ENCODE assay signal across 19 cellular contexts in genomic region chr16:14955546-14956231, GRCh38. TPM values are rescaled to one million over a fixed set of nuclear protein-coding genes. Genes with fewer than 3 reads are reported as not detected.
DNase-seq lines count a peak whose midpoint lies in the region; ATAC-seq, FAIRE-seq and TF ChIP-seq lines count a peak whose summit lies in the region.
"Had no signal": no experiment of that assay in that cellular context is flagged by ENCODE, and none has a peak within 500 bp of the region (broad histone marks: within the 10 kb centered on the region; RNA-seq: fewer than 3 reads in every experiment).

No MANE protein-coding gene starts in this region.

- H3K36me3 ChIP-seq in colonic mucosa (no peaks in the 10 kb centered on the region), keratinocyte (ENCODE audit: control insufficient read depth in 2 of 2, extremely low read depth in 1 of 2, insufficient read depth in 2 of 2, low read length in 2 of 2) (no peaks in the 10 kb centered on the region), pancreas (no peaks in the 10 kb centered on the region)
- H3K36me3 ChIP-seq: BLaER1, prostate gland, uterus had no signal

- H3K9me3 ChIP-seq in colonic mucosa (no peaks in the 10 kb centered on the region), keratinocyte (ENCODE audit: control insufficient read depth, low read depth, low read length) (no peaks in the 10 kb centered on the region), pancreas (no peaks in the 10 kb centered on the region)
- H3K9me3 ChIP-seq: BLaER1, prostate gland, uterus had no signal

- peaks cover 5% of the 10 kb centered on the region for H3K4me1 ChIP-seq in colonic mucosa
- no peaks in the 10 kb centered on the region for H3K4me1 ChIP-seq in keratinocyte (ENCODE audit: control insufficient read depth, extremely low read depth, insufficient read depth, low read length)
- peaks cover 0 to 6% (median 0%) of the 10 kb centered on the region in 3 donors for H3K4me1 ChIP-seq in pancreas
- H3K4me1 ChIP-seq: BLaER1, prostate gland, uterus had no signal

- DNase-seq in GM13977 (ENCODE audit: low spot score) (peak; percentile 33), colonic mucosa (peak; percentile 13), keratinocyte (ENCODE audit: low read depth, low spot score) (no peak), pancreas (peak in 3 of 6 donors; percentile 27 to 67 (median 33)), LoVo (ENCODE audit: low spot score) (no peak), D341Med (ENCODE audit: low spot score) (no peak), NCI-H1436 treated with DMSO at 0.1 percent for 48 hours (lab: John Stamatoyannopoulos, UW) (no peak)
- no peak for DNase-seq in activated CD4-positive, alpha-beta T cell treated with anti-CD3 and anti-CD28 coated beads for 48 hours
- DNase-seq: EL, NCI-H1417 treated with DMSO at 0.1 percent for 48 hours, NCI-H524 treated with DMSO at 0.1 percent for 48 hours, SW 1271 had no signal

- H3K27me3 ChIP-seq in colonic mucosa (no peaks in the 10 kb centered on the region), keratinocyte (ENCODE audit: control insufficient read depth, extremely low read depth, insufficient read depth, low read length) (no peaks in the 10 kb centered on the region), pancreas (no peaks in the 10 kb centered on the region)
- H3K27me3 ChIP-seq: BLaER1, hepatocyte, uterus had no signal

- H2AFZ ChIP-seq in keratinocyte (ENCODE audit: control insufficient read depth, low read length), result peak overlapping the region; percentile 65
- H2AFZ ChIP-seq: hepatocyte had no signal

- no peaks in the 10 kb centered on the region for H3K9me1 ChIP-seq in keratinocyte (ENCODE audit: control insufficient read depth, extremely low read depth, insufficient read depth, low read length)

- H3K9ac ChIP-seq in colonic mucosa (ENCODE audit: low read depth in 2 of 2, low read length in 2 of 2) (no peak overlapping the region), keratinocyte (ENCODE audit: control insufficient read depth, extremely low read depth, insufficient read depth, low read length) (no peak overlapping the region)
- H3K9ac ChIP-seq: BLaER1 had no signal

- TF ChIP-seq CTCF in GM13977 (IDR thresholded peaks at IDR 0.05; ENCODE audit: extremely low read depth, insufficient read depth, missing control alignments), result no peak
- TF ChIP-seq CTCF in colonic mucosa (IDR thresholded peaks at IDR 0.05), result no peak
- TF ChIP-seq CTCF in keratinocyte (optimal IDR thresholded peaks at IDR 0.05 in 1 of 3, IDR thresholded peaks at IDR 0.05 in 1 of 3, conservative IDR thresholded peaks at IDR 0.05 in 1 of 3; ENCODE audit: extremely low read depth in 1 of 3, insufficient read depth in 2 of 3, low read length in 3 of 3), result no peak
- TF ChIP-seq CTCF in pancreas (IDR thresholded peaks at IDR 0.05), result no peak

- ATAC-seq in pancreas, result peak in 3 of 4 donors; percentile 42 to 78 (median 46)

- in situ Hi-C loops in GM13977 (cut with MboI; ENCODE audit: low pct_unique_long_range_greater_than_20kb, low sequenced_read_pairs, unreplicated experiment), result no loop called here

- H3K27ac ChIP-seq in colonic mucosa (no peak overlapping the region), keratinocyte (ENCODE audit: control insufficient read depth, insufficient read depth, low read length) (no peak overlapping the region), pancreas (no peak overlapping the region)
- H3K27ac ChIP-seq: BLaER1, coronary artery, hepatocyte, prostate gland, uterus had no signal

- no peak overlapping the region for H3K4me2 ChIP-seq in keratinocyte (ENCODE audit: control insufficient read depth, extremely low read depth, insufficient read depth, low read depth, low read length)
- H3K4me2 ChIP-seq: BLaER1 had no signal

- H4K20me1 ChIP-seq in keratinocyte (ENCODE audit: control insufficient read depth, extremely low read depth, insufficient read depth, low read length), result no peaks in the 10 kb centered on the region
- H4K20me1 ChIP-seq: BLaER1 had no signal

- no peak overlapping the region for H3K4me3 ChIP-seq in colonic mucosa
- no peak overlapping the region for H3K4me3 ChIP-seq in keratinocyte (ENCODE audit: control insufficient read depth in 2 of 3, extremely low read depth in 1 of 3, insufficient read depth in 2 of 3, low read depth in 1 of 3, low read length in 3 of 3)
- no peak overlapping the region for H3K4me3 ChIP-seq in pancreas
- H3K4me3 ChIP-seq: BLaER1, coronary artery, hepatocyte, prostate gland, uterus had no signal

- WGBS in pancreas, 2 donors, result 92% methylated on average over 16 of the region's 16 CpGs

- H3K79me2 ChIP-seq in keratinocyte (ENCODE audit: control insufficient read depth, insufficient read depth, low read length), result no peaks in the 10 kb centered on the region
- H3K79me2 ChIP-seq: hepatocyte had no signal

- intact Hi-C loops in colonic mucosa (cut with DNase I), result no loop called here
- intact Hi-C loops in pancreas (cut with DNase I), result no loop called here

- dilution Hi-C loops in keratinocyte (cut with MboI; ENCODE audit: extremely low pct_ligation_motif_present, low sequenced_read_pairs), result no loop called here

- FAIRE-seq in keratinocyte (lab: Jason Lieb, UNC), result no peak
- no peak for FAIRE-seq in pancreas (lab: Jason Lieb, UNC)
- FAIRE-seq: endometrium, islet of Langerhans had no signal

RNA-seq across cellular contexts. Expression of gene NPIPA1, which starts 18.4 kb away (rescaled TPM):
- total RNA-seq in colonic mucosa (10 to 100 TPM; 32.8 to 74.3 TPM), pancreas (10 to 100 TPM; 22.8 to 65.1 (median 35.1) TPM)
- polyA plus RNA-seq in keratinocyte (37.2 to 46.0 TPM (median 41.6 TPM) in 3 replicates), pancreas (100 to 1,000 TPM in 1 of 2 donors, 10 to 100 TPM in 1; 97.0 to 126 TPM)
- 21.1 TPM for polyA plus RNA-seq in keratinocyte (2011; ENCODE audit: low read depth)
- polyA plus RNA-seq in keratinocyte (2011; cell fraction: cytosol; rRNA removed), result 21.4 and 23.1 TPM in 2 replicates
- 175 and 195 TPM in 2 replicates for polyA plus RNA-seq in keratinocyte (2011; cell fraction: nucleus; rRNA removed)
- polyA plus RNA-seq in keratinocyte (2012; ENCODE audit: low replicate concordance), result 35.5 and 58.8 TPM in 2 replicates
- 14.6 to 33.8 TPM (median 17.6 TPM) in 3 replicates for polyA minus RNA-seq in keratinocyte
- polyA minus RNA-seq in keratinocyte (2011; cell fraction: cytosol; rRNA and poly(A)+ RNA removed), result 18.4 TPM
- polyA minus RNA-seq in keratinocyte (2011; cell fraction: nucleus; rRNA and poly(A)+ RNA removed), result 46.1 and 54.2 TPM in 2 replicates

RNA-seq across cellular contexts. Expression of gene PDXDC1, which starts 19.1 kb away (rescaled TPM):
- total RNA-seq in colonic mucosa (100 to 1,000 TPM; 253 to 267 TPM), pancreas (10 to 100 TPM; 63.9 to 82.8 (median 74.2) TPM)
- polyA plus RNA-seq in keratinocyte (57.9 to 70.7 TPM (median 67.0 TPM) in 3 replicates), pancreas (10 to 100 TPM; 51.5 to 73.3 TPM)
- polyA plus RNA-seq in keratinocyte (2011; ENCODE audit: low read depth), result 100 TPM
- polyA plus RNA-seq in keratinocyte (2011; cell fraction: cytosol; rRNA removed), result 40.9 and 71.4 TPM in 2 replicates
- polyA plus RNA-seq in keratinocyte (2011; cell fraction: nucleus; rRNA removed), result 120 and 128 TPM in 2 replicates
- polyA plus RNA-seq in keratinocyte (2012; ENCODE audit: low replicate concordance), result 37.7 and 57.3 TPM in 2 replicates
- 75.7 to 104 TPM (median 84.8 TPM) in 3 replicates for polyA minus RNA-seq in keratinocyte
- 54.7 TPM for polyA minus RNA-seq in keratinocyte (2011; cell fraction: cytosol; rRNA and poly(A)+ RNA removed)
- 37.6 and 88.2 TPM in 2 replicates for polyA minus RNA-seq in keratinocyte (2011; cell fraction: nucleus; rRNA and poly(A)+ RNA removed)

Comparison
In these comparisons a context has a peak if more than half of its experiments do, and no peak if none do; other contexts are left out.
1. DNase-seq: peak in GM13977 (single experiment) and colonic mucosa (single experiment); none in keratinocyte (single experiment), LoVo (single experiment), activated CD4-positive, alpha-beta T cell treated with anti-CD3 and anti-CD28 coated beads for 48 hours (single experiment), D341Med (single experiment) and NCI-H1436 treated with DMSO at 0.1 percent for 48 hours (single experiment).